ENCODE assay signal across 8 cellular contexts in the genomic region with DNA sequence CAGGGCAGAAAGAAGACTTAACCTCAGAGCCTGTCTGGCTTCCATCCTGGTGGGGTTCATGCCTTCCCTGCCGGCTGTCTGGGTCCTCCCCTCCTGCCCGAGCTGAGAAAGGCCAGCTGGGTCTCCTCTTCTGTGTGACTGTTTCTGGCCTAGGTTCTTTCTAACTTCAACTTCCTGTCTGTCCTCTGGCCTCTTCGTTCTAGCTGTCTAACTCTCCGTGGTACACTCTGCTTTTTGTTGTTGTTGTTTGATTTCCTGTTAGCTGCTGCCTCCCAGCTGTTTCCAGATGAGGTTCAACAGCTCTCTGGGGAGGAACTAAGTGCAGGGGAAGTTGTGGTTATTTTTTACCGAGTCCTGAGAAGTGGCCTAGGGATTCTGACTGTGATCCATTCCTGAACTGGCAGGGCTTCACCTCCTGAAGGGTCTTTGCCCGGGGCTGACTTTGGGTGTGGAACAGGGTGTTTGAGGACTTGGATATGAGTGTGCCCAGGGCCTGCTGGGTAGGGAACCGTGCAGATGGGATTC. TPM values are rescaled to one million over a fixed set of nuclear protein-coding genes. Genes with fewer than 3 reads are reported as not detected.
DNase-seq lines count a peak whose midpoint lies in the region; ATAC-seq, FAIRE-seq and TF ChIP-seq lines count a peak whose summit lies in the region.

No MANE protein-coding gene starts in this region.

- peak overlapping the region; percentile 76 for H3K27ac Mint-ChIP-seq in activated T-helper 2 cell treated with anti-CD3 and anti-CD28 coated beads, Interferon-gamma antibody, Interleukin-2, Interleukin-4, amounts not matched to agents 10 μg/mL and 5 μg/mL and 100 μg/mL, durations not matched to agents 14 hours and 24 hours and 36 hours

- TF ChIP-seq CTCF in heart right ventricle (IDR thresholded peaks at IDR 0.05) = peak in 2 of 9 donors; percentile 18 to 23

- H3K9me3 Mint-ChIP-seq in activated T-helper 2 cell treated with anti-CD3 and anti-CD28 coated beads, Interferon-gamma antibody, Interleukin-2, Interleukin-4, amounts not matched to agents 10 μg/mL and 5 μg/mL and 100 μg/mL, durations not matched to agents 14 hours and 24 hours and 36 hours = no peaks in the 10 kb centered on the region

- FAIRE-seq in small intestine (lab: Jason Lieb, UNC) = no peak

- H3K4me1 Mint-ChIP-seq in activated T-helper 2 cell treated with anti-CD3 and anti-CD28 coated beads, Interferon-gamma antibody, Interleukin-2, Interleukin-4, amounts not matched to agents 10 μg/mL and 5 μg/mL and 100 μg/mL, durations not matched to agents 14 hours and 24 hours and 36 hours (ENCODE audit: low read depth) = peaks cover 49% of the 10 kb centered on the region

- DNase-seq in Karpas-422 = peak; percentile 54
- peak; percentile 38 for DNase-seq in activated T-helper 2 cell treated with anti-CD3 and anti-CD28 coated beads, Interferon-gamma antibody, Interleukin-2, Interleukin-4, amounts not matched to agents 10 μg/mL and 5 μg/mL and 100 μg/mL, durations not matched to agents 14 hours and 24 hours and 36 hours (ENCODE audit: low spot score)
- DNase-seq in heart right ventricle = peak; percentile 64 to 69
- peak; percentile 67 for DNase-seq in small intestine
- DNase-seq in NCI-H446 treated with DMSO at 0.1 percent for 48 hours (lab: John Stamatoyannopoulos, UW) = no peak
- DNase-seq in AG08396 (ENCODE audit: low spot score) = no peak

- ATAC-seq in GM19043 (IDR thresholded peaks at IDR 0.05; ENCODE audit: low read depth, unreplicated experiment) = peak; percentile 54
- ATAC-seq in heart right ventricle = peak; percentile 21 to 75 (median 52)

- no peaks in the 10 kb centered on the region for H3K27me3 ChIP-seq in BLaER1 treated with 17β-estradiol and CSF1 and Interleukin-3, amounts not matched to agents 10 nM and 100 nM
- no peaks in the 10 kb centered on the region for H3K27me3 ChIP-seq in Karpas-422 (ENCODE audit: low read length)
- H3K27me3 ChIP-seq in heart right ventricle = no peaks in the 10 kb centered on the region
- H3K27me3 ChIP-seq in small intestine (ENCODE audit: control insufficient read depth in 2 of 2, insufficient read depth in 2 of 2, low read length in 2 of 2) = no peaks in the 10 kb centered on the region

- H3K9me3 ChIP-seq in BLaER1 treated with 17β-estradiol and CSF1 and Interleukin-3, amounts not matched to agents 10 nM and 100 nM (replicated peaks in 1 of 11) = no peaks in the 10 kb centered on the region
- H3K9me3 ChIP-seq in Karpas-422 (ENCODE audit: low read length) = no peaks in the 10 kb centered on the region
- H3K9me3 ChIP-seq in heart right ventricle = no peaks in the 10 kb centered on the region
- H3K9me3 ChIP-seq in small intestine (ENCODE audit: control insufficient read depth, low read depth) = no peaks in the 10 kb centered on the region

- H3K36me3 Mint-ChIP-seq in activated T-helper 2 cell treated with anti-CD3 and anti-CD28 coated beads, Interferon-gamma antibody, Interleukin-2, Interleukin-4, amounts not matched to agents 10 μg/mL and 5 μg/mL and 100 μg/mL, durations not matched to agents 14 hours and 24 hours and 36 hours (ENCODE audit: low read depth) = peaks cover 37% of the 10 kb centered on the region

- H4K20me1 ChIP-seq in BLaER1 treated with 17β-estradiol and CSF1 and Interleukin-3, amounts not matched to agents 10 nM and 100 nM = peaks cover 50 to 81% (median 75%) of the 10 kb centered on the region in 11 experiments
- peaks cover 18% of the 10 kb centered on the region; the same call in 1 of the 2 replicates for H4K20me1 ChIP-seq in Karpas-422 (ENCODE audit: insufficient read depth, low read depth, low read length)

- H3K4me1 ChIP-seq in BLaER1 treated with 17β-estradiol and CSF1 and Interleukin-3, amounts not matched to agents 10 nM and 100 nM = peaks cover 70 to 75% (median 73%) of the 10 kb centered on the region in 10 experiments
- peaks cover 55% of the 10 kb centered on the region for H3K4me1 ChIP-seq in Karpas-422 (ENCODE audit: low read length)
- H3K4me1 ChIP-seq in heart right ventricle = peaks cover 9 to 83% (median 62%) of the 10 kb centered on the region in 9 donors
- H3K4me1 ChIP-seq in small intestine (ENCODE audit: control insufficient read depth in 2 of 2, insufficient read depth in 1 of 2, low read depth in 1 of 2, low read length in 1 of 2) = peaks cover 6 to 17% of the 10 kb centered on the region in 2 donors

- H3K9ac ChIP-seq in BLaER1 treated with 17β-estradiol and CSF1 and Interleukin-3, amounts not matched to agents 10 nM and 100 nM = peak overlapping the region; percentile 81 to 99 (median 98)
- H3K9ac ChIP-seq in Karpas-422 (ENCODE audit: low read length) = peak overlapping the region; percentile 26

- H3K79me2 ChIP-seq in Karpas-422 (ENCODE audit: low read length) = peaks cover 74% of the 10 kb centered on the region

- peaks cover 16 to 35% (median 26%) of the 10 kb centered on the region in 11 experiments; a peak in 21 of 22 replicates for H3K36me3 ChIP-seq in BLaER1 treated with 17β-estradiol and CSF1 and Interleukin-3, amounts not matched to agents 10 nM and 100 nM
- H3K36me3 ChIP-seq in Karpas-422 (ENCODE audit: insufficient read depth, low read length) (peaks cover 12% of the 10 kb centered on the region), heart right ventricle (peaks cover 0 to 29% (median 8%) of the 10 kb centered on the region in 9 donors), small intestine (ENCODE audit: control insufficient read depth in 2 of 2, insufficient read depth in 2 of 2, low read length in 2 of 2) (peaks cover 2 to 3% of the 10 kb centered on the region in 2 donors)

- no peaks in the 10 kb centered on the region for H3K9me2 ChIP-seq in Karpas-422 (replicated peaks; ENCODE audit: insufficient read depth, low read length)

- peak overlapping the region; percentile 93 to 100 (median 98) for H3K4me2 ChIP-seq in BLaER1 treated with 17β-estradiol and CSF1 and Interleukin-3, amounts not matched to agents 10 nM and 100 nM
- H3K4me2 ChIP-seq in Karpas-422 (ENCODE audit: low read depth, low read length, poor library complexity, severe bottlenecking) = peak overlapping the region; percentile 97

- H3K4me3 Mint-ChIP-seq in activated T-helper 2 cell treated with anti-CD3 and anti-CD28 coated beads, Interferon-gamma antibody, Interleukin-2, Interleukin-4, amounts not matched to agents 10 μg/mL and 5 μg/mL and 100 μg/mL, durations not matched to agents 14 hours and 24 hours and 36 hours (ENCODE audit: low read depth) = peak overlapping the region; percentile 86

- peak overlapping the region; percentile 82 to 98 (median 97) for H3K27ac ChIP-seq in BLaER1 treated with 17β-estradiol and CSF1 and Interleukin-3, amounts not matched to agents 10 nM and 100 nM
- H3K27ac ChIP-seq in Karpas-422 (ENCODE audit: low read length) = peak overlapping the region; percentile 55
- H3K27ac ChIP-seq in heart right ventricle = peak overlapping the region; percentile 21 to 93 (median 86)
- H3K27ac ChIP-seq in small intestine (ENCODE audit: low read depth in 1 of 2, low read length in 1 of 2) = peak overlapping the region; percentile 22 to 92

- intact Hi-C loops in activated T-helper 2 cell treated with anti-CD3 and anti-CD28 coated beads, Interferon-gamma antibody, Interleukin-2, Interleukin-4, amounts not matched to agents 10 μg/mL and 5 μg/mL and 100 μg/mL, durations not matched to agents 14 hours and 24 hours and 36 hours (cut with micrococcal nuclease) = loop anchor here (5.0 kb wide), 1 partner anchor 89 kb away; no protein-coding TSS in a partner anchor
- intact Hi-C loops in heart right ventricle (cut with DNase I) = loop anchor here in 3 of 10 donors (2.0 to 5.0 kb wide), 3 partner anchors 15 to 41 kb away; no protein-coding TSS in a partner anchor

- H3K4me3 ChIP-seq in BLaER1 treated with 17β-estradiol and CSF1 and Interleukin-3, amounts not matched to agents 10 nM and 100 nM = peak overlapping the region; percentile 87 to 98 (median 96)
- H3K4me3 ChIP-seq in Karpas-422 (ENCODE audit: low read length) (peak overlapping the region; percentile 72), heart right ventricle (peak overlapping the region in 8 of 10 donors; percentile 52 to 89 (median 79)), small intestine (ENCODE audit: low read depth in 1 of 2, low read length in 2 of 2) (peak overlapping the region; percentile 24 to 93)

- 23 to 39% methylated on average over 7 of the region's 7 CpGs for WGBS in heart right ventricle, 2 donors
- 1 to 2% (median 2%) methylated on average over 7 of the region's 7 CpGs for WGBS in small intestine, 3 donors

- H2AFZ ChIP-seq in Karpas-422 (ENCODE audit: low read length) = no peak overlapping the region

- H3K27me3 Mint-ChIP-seq in activated T-helper 2 cell treated with anti-CD3 and anti-CD28 coated beads, Interferon-gamma antibody, Interleukin-2, Interleukin-4, amounts not matched to agents 10 μg/mL and 5 μg/mL and 100 μg/mL, durations not matched to agents 14 hours and 24 hours and 36 hours (ENCODE audit: low read depth) = no peaks in the 10 kb centered on the region

RNA-seq across cellular contexts. Expression of a gene that starts 3.2 kb away (rescaled TPM):
- 13.8 and 14.8 TPM in 2 replicates for total RNA-seq in Karpas-422 (2014; rRNA removed; shearing (Covaris generic); ENCODE audit: low replicate concordance)
- total RNA-seq in activated T-helper 2 cell treated with anti-CD3 and anti-CD28 coated beads, Interferon-gamma antibody, Interleukin-2, Interleukin-4, amounts not matched to agents 10 μg/mL and 5 μg/mL and 100 μg/mL, durations not matched to agents 14 hours and 24 hours and 36 hours = 36.7 and 41.4 TPM in 2 replicates
- total RNA-seq in heart right ventricle = 10 to 100 TPM; 17.3 to 37.9 (median 20.9) TPM
- polyA plus RNA-seq in heart right ventricle = 10 to 100 TPM; 11.5 to 26.6 TPM
- 10 to 100 TPM in 1 of 3 donors, 1 to 10 TPM in 2; 8.5 to 55.0 (median 8.6) TPM for polyA plus RNA-seq in small intestine

Comparison
In these comparisons a context has a peak if more than half of its experiments do, and no peak if none do; other contexts are left out.
1. DNase-seq: peak in Karpas-422 (single experiment), activated T-helper 2 cell treated with anti-CD3 and anti-CD28 coated beads, Interferon-gamma antibody, Interleukin-2, Interleukin-4, amounts not matched to agents 10 μg/mL and 5 μg/mL and 100 μg/mL, durations not matched to agents 14 hours and 24 hours and 36 hours (single experiment), heart right ventricle (2 of 2) and small intestine (single experiment); none in NCI-H446 treated with DMSO at 0.1 percent for 48 hours (single experiment) and AG08396 (single experiment).
2. Peak in every context shown above with its lines, with median percentiles within 50 percentile points of each other: H3K27ac ChIP-seq and H3K4me3 ChIP-seq.